In genomic region chr12:109112720-109113465, GRCh38 we compare ENCODE assay signal across 2 cellular contexts.
TF ChIP-seq lines count a peak whose summit lies in the region.

No MANE protein-coding gene starts in this region.

TF ChIP-seq in K562, 482 proteins besides CTCF, POLR2A, EP300 and RAD21:
- no peak for TF ChIP-seq TSC22D4 (tag; IDR thresholded peaks at IDR 0.05)
- TF ChIP-seq ZBTB40 (IDR thresholded peaks at IDR 0.05) = peak; percentile 91
- TF ChIP-seq ZBTB40 (CRISPR knock-in tag; IDR thresholded peaks at IDR 0.05) = peak; percentile 81

TF ChIP-seq in HepG2, 621 proteins besides CTCF, POLR2A, EP300 and RAD21:
- TF ChIP-seq ZBTB42 (CRISPR knock-in tag; IDR thresholded peaks at IDR 0.05) (no peak), ZNF556 (CRISPR knock-in tag; IDR thresholded peaks at IDR 0.05; ENCODE audit: borderline replicate concordance) (no peak), ZBTB38 (CRISPR knock-in tag; IDR thresholded peaks at IDR 0.05) (0 out of 2 replicates have a peak, but pooled peaks have one; percentile 28), SALL1 (CRISPR knock-in tag; IDR thresholded peaks at IDR 0.05) (peak; percentile 26; the same call in 1 of the 2 replicates), MYC (CRISPR knock-in tag; IDR thresholded peaks at IDR 0.05; ENCODE audit: borderline replicate concordance) (peak; percentile 49; the same call in 1 of the 2 replicates), ZNF235 (CRISPR knock-in tag; IDR thresholded peaks at IDR 0.05; ENCODE audit: borderline replicate concordance) (no peak), FOXA1 (IDR thresholded peaks at IDR 0.05) (no peak), FOXA1 (CRISPR knock-in tag; IDR thresholded peaks at IDR 0.05) (no peak), MTF1 (CRISPR knock-in tag; IDR thresholded peaks at IDR 0.05) (no peak), ZNF546 (CRISPR knock-in tag; conservative IDR thresholded peaks at IDR 0.05) (no peak), HNF4A (CRISPR knock-in tag; IDR thresholded peaks at IDR 0.05) (no peak), KMT2A (CRISPR knock-in tag; IDR thresholded peaks at IDR 0.05) (no peak), RXRB (CRISPR knock-in tag; IDR thresholded peaks at IDR 0.05; ENCODE audit: borderline replicate concordance) (0 out of 2 replicates have a peak, but pooled peaks have one; percentile 10), YEATS4 (CRISPR knock-in tag; IDR thresholded peaks at IDR 0.05; ENCODE audit: borderline replicate concordance) (0 out of 2 replicates have a peak, but pooled peaks have one; percentile 38), ZBTB21 (CRISPR knock-in tag; IDR thresholded peaks at IDR 0.05) (no peak), ESRRA (CRISPR knock-in tag; IDR thresholded peaks at IDR 0.05; ENCODE audit: low read depth) (no peak), AKAP8 (CRISPR knock-in tag; IDR thresholded peaks at IDR 0.05) (no peak), ZNF605 (CRISPR knock-in tag; IDR thresholded peaks at IDR 0.05) (peak; percentile 32; the same call in 1 of the 2 replicates), ZBTB40 (IDR thresholded peaks at IDR 0.05) (peak; percentile 93), ZBTB40 (CRISPR knock-in tag; IDR thresholded peaks at IDR 0.05) (peak; percentile 100), MED8 (CRISPR knock-in tag; IDR thresholded peaks at IDR 0.05; ENCODE audit: insufficient replicate concordance) (no peak), RFX3 (CRISPR knock-in tag; IDR thresholded peaks at IDR 0.05) (no peak), PHF20 (CRISPR knock-in tag; IDR thresholded peaks at IDR 0.05) (no peak), ZMYM2 (CRISPR knock-in tag; IDR thresholded peaks at IDR 0.05) (0 out of 2 replicates have a peak, but pooled peaks have one; percentile 53), CCDC6 (CRISPR knock-in tag; IDR thresholded peaks at IDR 0.05) (0 out of 2 replicates have a peak, but pooled peaks have one; percentile 27), ZNF747 (CRISPR knock-in tag; IDR thresholded peaks at IDR 0.05; ENCODE audit: borderline replicate concordance) (no peak), POLR2G (IDR thresholded peaks at IDR 0.05; ENCODE audit: low read depth, low read length) (0 out of 2 replicates have a peak, but pooled peaks have one; percentile 38), KAT8 (CRISPR knock-in tag; IDR thresholded peaks at IDR 0.05) (no peak), ZFX (CRISPR knock-in tag; IDR thresholded peaks at IDR 0.05; ENCODE audit: low read depth) (0 out of 2 replicates have a peak, but pooled peaks have one; percentile 23), RNF219 (CRISPR knock-in tag; IDR thresholded peaks at IDR 0.05) (no peak), POLR2AphosphoS2 (IDR thresholded peaks at IDR 0.05; ENCODE audit: low read depth, low read length) (no peak)
- TF ChIP-seq, protein P1, sequence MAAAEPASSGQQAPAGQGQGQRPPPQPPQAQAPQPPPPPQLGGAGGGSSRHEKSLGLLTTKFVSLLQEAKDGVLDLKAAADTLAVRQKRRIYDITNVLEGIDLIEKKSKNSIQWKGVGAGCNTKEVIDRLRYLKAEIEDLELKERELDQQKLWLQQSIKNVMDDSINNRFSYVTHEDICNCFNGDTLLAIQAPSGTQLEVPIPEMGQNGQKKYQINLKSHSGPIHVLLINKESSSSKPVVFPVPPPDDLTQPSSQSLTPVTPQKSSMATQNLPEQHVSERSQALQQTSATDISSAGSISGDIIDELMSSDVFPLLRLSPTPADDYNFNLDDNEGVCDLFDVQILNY (CRISPR knock-in tag; conservative IDR thresholded peaks at IDR 0.05) = no peak
- TF ChIP-seq, protein P2, sequence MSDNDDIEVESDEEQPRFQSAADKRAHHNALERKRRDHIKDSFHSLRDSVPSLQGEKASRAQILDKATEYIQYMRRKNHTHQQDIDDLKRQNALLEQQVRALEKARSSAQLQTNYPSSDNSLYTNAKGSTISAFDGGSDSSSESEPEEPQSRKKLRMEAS (IDR thresholded peaks at IDR 0.05) = peak; percentile 65
